In genomic region chr16:56911771-56912541, GRCh38 we compare ENCODE assay signal across 1 cellular context.
A peak's percentile ranks its signal among the peaks of the same experiment; 100 is the strongest.
TF ChIP-seq lines count a peak whose summit lies in the region.

No MANE protein-coding gene starts in this region.

TF ChIP-seq in HepG2, 621 proteins besides CTCF, POLR2A, EP300 and RAD21 (continued from another document and continues in another):
- TF ChIP-seq RFXAP (CRISPR knock-in tag; IDR thresholded peaks at IDR 0.05; ENCODE audit: borderline replicate concordance) = 0 out of 2 replicates have a peak, but pooled peaks have one; percentile 40
- 0 out of 2 replicates have a peak, but pooled peaks have one; percentile 1 for TF ChIP-seq GABPB1 (CRISPR knock-in tag; IDR thresholded peaks at IDR 0.05)
- TF ChIP-seq RNF2 (conservative IDR thresholded peaks at IDR 0.05; ENCODE audit: low read depth) = no peak
- no peak for TF ChIP-seq TCF7 (IDR thresholded peaks at IDR 0.05; ENCODE audit: low read depth)
- TF ChIP-seq ZNF646 (CRISPR knock-in tag; IDR thresholded peaks at IDR 0.05) = no peak
- TF ChIP-seq NR1H2 (CRISPR knock-in tag; IDR thresholded peaks at IDR 0.05; ENCODE audit: borderline replicate concordance, low read depth) = no peak
- TF ChIP-seq ARHGAP35 (CRISPR knock-in tag; IDR thresholded peaks at IDR 0.05; ENCODE audit: borderline replicate concordance) = 0 out of 2 replicates have a peak, but pooled peaks have one; percentile 46
- no peak for TF ChIP-seq ZBTB3 (CRISPR knock-in tag; IDR thresholded peaks at IDR 0.05; ENCODE audit: borderline replicate concordance, low read depth)
- 0 out of 2 replicates have a peak, but pooled peaks have one; percentile 40 for TF ChIP-seq MXD3 (CRISPR knock-in tag; IDR thresholded peaks at IDR 0.05)
- TF ChIP-seq SMC3 (IDR thresholded peaks at IDR 0.05; ENCODE audit: low read length) = no peak
- TF ChIP-seq, protein P1, sequence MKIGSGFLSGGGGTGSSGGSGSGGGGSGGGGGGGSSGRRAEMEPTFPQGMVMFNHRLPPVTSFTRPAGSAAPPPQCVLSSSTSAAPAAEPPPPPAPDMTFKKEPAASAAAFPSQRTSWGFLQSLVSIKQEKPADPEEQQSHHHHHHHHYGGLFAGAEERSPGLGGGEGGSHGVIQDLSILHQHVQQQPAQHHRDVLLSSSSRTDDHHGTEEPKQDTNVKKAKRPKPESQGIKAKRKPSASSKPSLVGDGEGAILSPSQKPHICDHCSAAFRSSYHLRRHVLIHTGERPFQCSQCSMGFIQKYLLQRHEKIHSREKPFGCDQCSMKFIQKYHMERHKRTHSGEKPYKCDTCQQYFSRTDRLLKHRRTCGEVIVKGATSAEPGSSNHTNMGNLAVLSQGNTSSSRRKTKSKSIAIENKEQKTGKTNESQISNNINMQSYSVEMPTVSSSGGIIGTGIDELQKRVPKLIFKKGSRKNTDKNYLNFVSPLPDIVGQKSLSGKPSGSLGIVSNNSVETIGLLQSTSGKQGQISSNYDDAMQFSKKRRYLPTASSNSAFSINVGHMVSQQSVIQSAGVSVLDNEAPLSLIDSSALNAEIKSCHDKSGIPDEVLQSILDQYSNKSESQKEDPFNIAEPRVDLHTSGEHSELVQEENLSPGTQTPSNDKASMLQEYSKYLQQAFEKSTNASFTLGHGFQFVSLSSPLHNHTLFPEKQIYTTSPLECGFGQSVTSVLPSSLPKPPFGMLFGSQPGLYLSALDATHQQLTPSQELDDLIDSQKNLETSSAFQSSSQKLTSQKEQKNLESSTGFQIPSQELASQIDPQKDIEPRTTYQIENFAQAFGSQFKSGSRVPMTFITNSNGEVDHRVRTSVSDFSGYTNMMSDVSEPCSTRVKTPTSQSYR (CRISPR knock-in tag; IDR thresholded peaks at IDR 0.05; ENCODE audit: borderline replicate concordance) = no peak
- TF ChIP-seq ZSCAN22 (CRISPR knock-in tag; IDR thresholded peaks at IDR 0.05) = no peak
- no peak for TF ChIP-seq SNRNP70 (IDR thresholded peaks at IDR 0.05; ENCODE audit: low read depth, low read length)
- 0 out of 2 replicates have a peak, but pooled peaks have one; percentile 5 for TF ChIP-seq ERF (CRISPR knock-in tag; IDR thresholded peaks at IDR 0.05)
- TF ChIP-seq, protein P2, sequence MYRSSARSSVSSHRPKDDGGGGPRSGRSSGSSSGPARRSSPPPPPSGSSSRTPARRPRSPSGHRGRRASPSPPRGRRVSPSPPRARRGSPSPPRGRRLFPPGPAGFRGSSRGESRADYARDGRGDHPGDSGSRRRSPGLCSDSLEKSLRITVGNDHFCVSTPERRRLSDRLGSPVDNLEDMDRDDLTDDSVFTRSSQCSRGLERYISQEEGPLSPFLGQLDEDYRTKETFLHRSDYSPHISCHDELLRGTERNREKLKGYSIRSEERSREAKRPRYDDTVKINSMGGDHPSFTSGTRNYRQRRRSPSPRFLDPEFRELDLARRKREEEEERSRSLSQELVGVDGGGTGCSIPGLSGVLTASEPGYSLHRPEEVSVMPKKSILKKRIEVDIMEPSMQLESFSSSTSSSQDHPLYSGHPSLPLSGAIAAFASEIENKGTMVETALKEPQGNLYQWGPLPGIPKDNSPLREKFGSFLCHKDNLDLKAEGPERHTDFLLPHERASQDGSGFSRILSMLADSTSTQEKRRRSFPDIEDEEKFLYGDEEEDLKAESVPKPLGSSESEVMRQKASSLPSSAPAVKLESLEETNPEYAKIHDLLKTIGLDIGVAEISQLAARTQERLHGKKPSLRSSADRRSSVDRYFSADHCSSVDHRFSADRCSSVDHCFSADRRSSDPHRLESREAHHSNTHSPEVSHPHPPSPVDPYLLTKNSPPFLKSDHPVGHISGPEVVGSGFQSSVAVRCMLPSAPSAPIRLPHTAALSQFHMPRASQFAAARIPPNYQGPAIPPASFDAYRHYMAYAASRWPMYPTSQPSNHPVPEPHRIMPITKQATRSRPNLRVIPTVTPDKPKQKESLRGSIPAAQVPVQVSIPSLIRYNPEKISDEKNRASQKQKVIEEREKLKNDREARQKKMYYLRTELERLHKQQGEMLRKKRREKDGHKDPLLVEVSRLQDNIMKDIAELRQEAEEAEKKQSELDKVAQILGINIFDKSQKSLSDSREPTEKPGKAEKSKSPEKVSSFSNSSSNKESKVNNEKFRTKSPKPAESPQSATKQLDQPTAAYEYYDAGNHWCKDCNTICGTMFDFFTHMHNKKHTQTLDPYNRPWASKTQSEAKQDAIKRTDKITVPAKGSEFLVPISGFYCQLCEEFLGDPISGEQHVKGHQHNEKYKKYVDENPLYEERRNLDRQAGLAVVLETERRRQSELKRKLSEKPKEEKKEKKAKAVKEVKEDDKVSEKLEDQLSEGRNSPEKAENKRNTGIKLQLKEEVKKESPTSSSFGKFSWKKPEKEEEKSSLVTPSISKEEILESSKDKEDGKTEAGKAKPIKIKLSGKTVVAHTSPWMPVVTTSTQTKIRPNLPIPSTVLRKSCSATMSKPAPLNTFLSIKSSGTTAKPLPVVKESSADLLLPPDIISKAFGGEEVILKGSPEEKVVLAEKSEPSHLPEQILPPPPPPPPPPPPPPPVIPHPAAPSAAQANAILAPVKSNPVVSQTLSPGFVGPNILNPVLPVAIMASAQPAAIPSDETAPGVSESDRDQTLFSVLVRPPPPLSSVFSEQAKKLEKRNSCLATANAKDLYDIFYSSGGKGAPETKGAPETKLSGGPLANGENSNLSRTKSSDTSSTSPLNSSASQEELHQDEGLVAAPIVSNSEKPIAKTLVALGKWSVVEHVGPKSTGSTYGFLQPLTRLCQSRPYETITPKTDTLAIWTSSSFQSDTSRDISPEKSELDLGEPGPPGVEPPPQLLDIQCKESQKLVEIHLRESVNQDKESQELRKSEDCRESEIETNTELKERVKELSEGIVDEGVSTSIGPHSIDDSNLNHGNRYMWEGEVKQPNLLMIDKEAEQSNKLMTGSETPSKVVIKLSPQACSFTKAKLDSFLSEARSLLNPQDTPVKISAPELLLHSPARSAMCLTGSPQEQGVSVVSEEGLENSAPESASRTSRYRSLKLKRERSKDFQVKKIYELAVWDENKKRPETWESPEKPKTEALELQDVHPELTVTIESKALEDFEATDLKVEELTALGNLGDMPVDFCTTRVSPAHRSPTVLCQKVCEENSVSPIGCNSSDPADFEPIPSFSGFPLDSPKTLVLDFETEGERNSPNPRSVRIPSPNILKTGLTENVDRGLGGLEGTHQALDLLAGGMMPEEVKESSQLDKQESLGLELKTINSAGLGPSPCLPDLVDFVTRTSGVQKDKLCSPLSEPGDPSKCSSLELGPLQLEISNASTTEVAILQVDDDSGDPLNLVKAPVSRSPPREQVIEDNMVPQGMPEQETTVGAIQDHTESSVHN (CRISPR knock-in tag; IDR thresholded peaks at IDR 0.05) = no peak
- TF ChIP-seq CHD4 (IDR thresholded peaks at IDR 0.05; ENCODE audit: borderline replicate concordance, low read length) = no peak
- TF ChIP-seq ZFP36 (IDR thresholded peaks at IDR 0.05; ENCODE audit: borderline replicate concordance, low read depth, low read length, partially characterized antibody) = no peak
- TF ChIP-seq, protein P3, sequence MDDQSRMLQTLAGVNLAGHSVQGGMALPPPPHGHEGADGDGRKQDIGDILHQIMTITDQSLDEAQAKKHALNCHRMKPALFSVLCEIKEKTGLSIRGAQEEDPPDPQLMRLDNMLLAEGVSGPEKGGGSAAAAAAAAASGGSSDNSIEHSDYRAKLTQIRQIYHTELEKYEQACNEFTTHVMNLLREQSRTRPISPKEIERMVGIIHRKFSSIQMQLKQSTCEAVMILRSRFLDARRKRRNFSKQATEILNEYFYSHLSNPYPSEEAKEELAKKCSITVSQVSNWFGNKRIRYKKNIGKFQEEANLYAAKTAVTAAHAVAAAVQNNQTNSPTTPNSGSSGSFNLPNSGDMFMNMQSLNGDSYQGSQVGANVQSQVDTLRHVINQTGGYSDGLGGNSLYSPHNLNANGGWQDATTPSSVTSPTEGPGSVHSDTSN (CRISPR knock-in tag; IDR thresholded peaks at IDR 0.05; ENCODE audit: borderline replicate concordance) = no peak
- no peak; the same call in 1 of the 2 replicates for TF ChIP-seq SATB2 (CRISPR knock-in tag; IDR thresholded peaks at IDR 0.05)
- TF ChIP-seq ZNF580 (CRISPR knock-in tag; IDR thresholded peaks at IDR 0.05; ENCODE audit: borderline replicate concordance, low read depth) = no peak
- TF ChIP-seq SP4 (CRISPR knock-in tag; IDR thresholded peaks at IDR 0.05) = no peak
- TF ChIP-seq, protein P4, sequence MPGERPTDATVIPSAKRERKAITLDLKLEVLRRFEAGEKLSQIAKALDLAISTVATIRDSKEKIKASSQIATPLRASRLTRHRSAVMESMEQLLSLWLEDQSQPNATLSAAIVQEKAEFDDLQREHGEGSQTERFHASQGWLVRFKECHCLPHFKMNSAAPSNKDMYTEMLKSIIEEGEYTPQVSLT (CRISPR knock-in tag; IDR thresholded peaks at IDR 0.05; ENCODE audit: borderline replicate concordance, low read depth) = no peak
- TF ChIP-seq REPIN1 (CRISPR knock-in tag; IDR thresholded peaks at IDR 0.05; ENCODE audit: borderline replicate concordance, low read depth) = no peak
- TF ChIP-seq, protein P5, sequence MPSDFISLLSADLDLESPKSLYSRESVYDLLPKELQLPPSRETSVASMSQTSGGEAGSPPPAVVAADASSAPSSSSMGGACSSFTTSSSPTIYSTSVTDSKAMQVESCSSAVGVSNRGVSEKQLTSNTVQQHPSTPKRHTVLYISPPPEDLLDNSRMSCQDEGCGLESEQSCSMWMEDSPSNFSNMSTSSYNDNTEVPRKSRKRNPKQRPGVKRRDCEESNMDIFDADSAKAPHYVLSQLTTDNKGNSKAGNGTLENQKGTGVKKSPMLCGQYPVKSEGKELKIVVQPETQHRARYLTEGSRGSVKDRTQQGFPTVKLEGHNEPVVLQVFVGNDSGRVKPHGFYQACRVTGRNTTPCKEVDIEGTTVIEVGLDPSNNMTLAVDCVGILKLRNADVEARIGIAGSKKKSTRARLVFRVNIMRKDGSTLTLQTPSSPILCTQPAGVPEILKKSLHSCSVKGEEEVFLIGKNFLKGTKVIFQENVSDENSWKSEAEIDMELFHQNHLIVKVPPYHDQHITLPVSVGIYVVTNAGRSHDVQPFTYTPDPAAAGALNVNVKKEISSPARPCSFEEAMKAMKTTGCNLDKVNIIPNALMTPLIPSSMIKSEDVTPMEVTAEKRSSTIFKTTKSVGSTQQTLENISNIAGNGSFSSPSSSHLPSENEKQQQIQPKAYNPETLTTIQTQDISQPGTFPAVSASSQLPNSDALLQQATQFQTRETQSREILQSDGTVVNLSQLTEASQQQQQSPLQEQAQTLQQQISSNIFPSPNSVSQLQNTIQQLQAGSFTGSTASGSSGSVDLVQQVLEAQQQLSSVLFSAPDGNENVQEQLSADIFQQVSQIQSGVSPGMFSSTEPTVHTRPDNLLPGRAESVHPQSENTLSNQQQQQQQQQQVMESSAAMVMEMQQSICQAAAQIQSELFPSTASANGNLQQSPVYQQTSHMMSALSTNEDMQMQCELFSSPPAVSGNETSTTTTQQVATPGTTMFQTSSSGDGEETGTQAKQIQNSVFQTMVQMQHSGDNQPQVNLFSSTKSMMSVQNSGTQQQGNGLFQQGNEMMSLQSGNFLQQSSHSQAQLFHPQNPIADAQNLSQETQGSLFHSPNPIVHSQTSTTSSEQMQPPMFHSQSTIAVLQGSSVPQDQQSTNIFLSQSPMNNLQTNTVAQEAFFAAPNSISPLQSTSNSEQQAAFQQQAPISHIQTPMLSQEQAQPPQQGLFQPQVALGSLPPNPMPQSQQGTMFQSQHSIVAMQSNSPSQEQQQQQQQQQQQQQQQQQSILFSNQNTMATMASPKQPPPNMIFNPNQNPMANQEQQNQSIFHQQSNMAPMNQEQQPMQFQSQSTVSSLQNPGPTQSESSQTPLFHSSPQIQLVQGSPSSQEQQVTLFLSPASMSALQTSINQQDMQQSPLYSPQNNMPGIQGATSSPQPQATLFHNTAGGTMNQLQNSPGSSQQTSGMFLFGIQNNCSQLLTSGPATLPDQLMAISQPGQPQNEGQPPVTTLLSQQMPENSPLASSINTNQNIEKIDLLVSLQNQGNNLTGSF (CRISPR knock-in tag; IDR thresholded peaks at IDR 0.05) = 0 out of 2 replicates have a peak, but pooled peaks have one; percentile 35
- TF ChIP-seq ZNF883 (CRISPR knock-in tag; IDR thresholded peaks at IDR 0.05; ENCODE audit: not compliant biosample characterization) = no peak
